8 cellular contexts compared by ENCODE assay signal in the genomic region with DNA sequence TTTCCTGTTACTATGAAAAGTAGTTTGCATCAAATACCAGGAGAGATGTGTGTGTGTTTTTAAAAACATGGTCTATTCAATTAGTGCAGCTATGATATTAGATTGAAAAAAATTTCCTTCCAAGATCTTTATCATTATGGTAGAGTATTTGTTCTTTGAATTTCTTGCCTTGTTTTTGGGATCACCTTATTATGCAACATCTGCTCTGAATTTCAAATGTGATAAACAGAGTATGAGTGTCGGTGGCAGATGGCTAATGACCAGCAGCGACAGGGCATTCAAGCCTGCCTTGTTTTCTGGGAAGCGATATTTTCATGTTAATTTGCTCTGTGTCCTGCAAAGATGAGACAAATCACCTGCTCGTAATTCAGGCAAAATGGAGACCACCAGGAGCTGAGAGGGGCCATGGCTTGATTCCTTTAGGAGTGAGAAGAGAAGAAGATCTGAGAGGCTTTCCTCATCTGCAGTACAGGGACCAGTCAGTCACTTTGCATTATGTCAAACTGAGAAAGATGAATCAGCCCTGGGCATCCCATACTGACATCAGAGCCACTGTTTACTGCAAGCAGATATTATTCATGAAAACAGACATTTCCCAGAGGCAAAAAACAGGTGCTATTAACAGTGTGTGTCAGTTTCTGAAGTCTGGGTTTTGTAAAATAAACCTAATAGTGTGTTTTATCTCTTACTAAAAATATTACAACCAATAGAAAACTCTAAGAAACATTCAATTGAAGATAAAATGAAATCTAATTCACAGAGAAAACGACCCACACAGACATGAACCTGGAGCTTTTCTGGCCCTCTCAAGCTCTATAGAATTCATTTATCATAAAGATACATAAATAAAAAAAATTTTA.
DNase-seq lines count a peak whose midpoint lies in the region; ATAC-seq and TF ChIP-seq lines count a peak whose summit lies in the region.

No MANE protein-coding gene starts in this region.

- no peaks in the 10 kb centered on the region for H3K27me3 ChIP-seq in smooth muscle cell (ENCODE audit: low read depth)
- no peaks in the 10 kb centered on the region for H3K27me3 ChIP-seq in upper lobe of left lung

- no peak overlapping the region for H3K4me2 ChIP-seq in smooth muscle cell

- TF ChIP-seq EP300 in upper lobe of left lung (IDR thresholded peaks at IDR 0.05): no peak

- H3K9me3 ChIP-seq in smooth muscle cell (replicated peaks; ENCODE audit: low read depth): no peaks in the 10 kb centered on the region
- H3K9me3 ChIP-seq in upper lobe of left lung: no peaks in the 10 kb centered on the region

- peaks cover 72% of the 10 kb centered on the region for H4K20me1 ChIP-seq in smooth muscle cell (ENCODE audit: low read depth)

- H2AFZ ChIP-seq in smooth muscle cell (ENCODE audit: low read depth): no peak overlapping the region

- H3K4me3 ChIP-seq in smooth muscle cell (no peak overlapping the region), upper lobe of left lung (no peak overlapping the region)

- peaks cover 76% of the 10 kb centered on the region for H3K79me2 ChIP-seq in smooth muscle cell (ENCODE audit: low read depth)

- H3K4me1 Mint-ChIP-seq in HFFc6 (ENCODE audit: low read depth): peaks cover 81% of the 10 kb centered on the region
- H3K4me1 Mint-ChIP-seq in brain: peaks cover 63% of the 10 kb centered on the region

- H3F3A ChIP-seq in smooth muscle cell (ENCODE audit: low read depth): peaks cover 25% of the 10 kb centered on the region

- ATAC-seq in upper lobe of left lung (ENCODE audit: low FRiP score in 2 of 2): no peak

- peak overlapping the region; percentile 99 for H3K27ac Mint-ChIP-seq in HFFc6
- H3K27ac Mint-ChIP-seq in brain: peak overlapping the region; percentile 91 to 96 (median 95)

- peaks cover 32% of the 10 kb centered on the region for H3K36me3 Mint-ChIP-seq in HFFc6 (ENCODE audit: low read depth)
- peaks cover 10% of the 10 kb centered on the region for H3K36me3 Mint-ChIP-seq in brain

- 59% methylated on average over 5 of the region's 5 CpGs for WGBS in smooth muscle cell (ENCODE audit: low lambda C conversion rate)
- WGBS in upper lobe of left lung, 2 donors: 78% methylated on average over 5 of the region's 5 CpGs

- TF ChIP-seq POLR2A in upper lobe of left lung (IDR thresholded peaks at IDR 0.05): no peak

- DNase-seq in DMS53 (lab: John Stamatoyannopoulos, UW) (peak; percentile 54), DMS53 treated with DMSO at 0.1 percent for 48 hours (lab: John Stamatoyannopoulos, UW; ENCODE audit: unreplicated experiment) (no peak), HFFc6 (peak; percentile 36), NCI-H2171 treated with DMSO at 0.1 percent for 48 hours (lab: John Stamatoyannopoulos, UW) (peak; percentile 85), smooth muscle cell (lab: John Stamatoyannopoulos, UW; ENCODE audit: unreplicated experiment) (no peak), upper lobe of left lung (no peak), ureter (ENCODE audit: low spot score) (no peak)

- H3K4me3 Mint-ChIP-seq in HFFc6 (peak overlapping the region; percentile 83), brain (peak overlapping the region; percentile 58 to 82 (median 73))

- H3K9ac ChIP-seq in smooth muscle cell (ENCODE audit: low read depth): no peak overlapping the region

- H3K27ac ChIP-seq in smooth muscle cell (ENCODE audit: low read depth) (peak overlapping the region; percentile 89), upper lobe of left lung (no peak overlapping the region)

- no peak for TF ChIP-seq CTCF in HFFc6 (IDR thresholded peaks at IDR 0.05)
- TF ChIP-seq CTCF in brain (conservative IDR thresholded peaks at IDR 0.05): no peak
- no peak for TF ChIP-seq CTCF in smooth muscle cell (IDR thresholded peaks at IDR 0.05; ENCODE audit: borderline replicate concordance, insufficient read depth, poor library complexity, severe bottlenecking)
- TF ChIP-seq CTCF in upper lobe of left lung (IDR thresholded peaks at IDR 0.05): no peak

- H3K27me3 Mint-ChIP-seq in HFFc6 (ENCODE audit: insufficient read depth) (peaks cover 2% of the 10 kb centered on the region; the same call in 1 of the 2 replicates), brain (no peaks in the 10 kb centered on the region)

- H3K4me1 ChIP-seq in smooth muscle cell (ENCODE audit: low read depth) (peaks cover 31% of the 10 kb centered on the region), upper lobe of left lung (peaks cover 0 to 24% (median 7%) of the 10 kb centered on the region in 4 donors)

- H3K9me3 Mint-ChIP-seq in HFFc6 (no peaks in the 10 kb centered on the region), brain (no peaks in the 10 kb centered on the region)

- H3K36me3 ChIP-seq in smooth muscle cell (ENCODE audit: low read depth): peaks cover 8% of the 10 kb centered on the region
- H3K36me3 ChIP-seq in upper lobe of left lung: no peaks in the 10 kb centered on the region

Comparison
In these comparisons a context has a peak if more than half of its experiments do, and no peak if none do; other contexts are left out.
1. DNase-seq: peak in DMS53 (single experiment), HFFc6 (single experiment) and NCI-H2171 treated with DMSO at 0.1 percent for 48 hours (single experiment); none in DMS53 treated with DMSO at 0.1 percent for 48 hours (single experiment), smooth muscle cell (single experiment), upper lobe of left lung (0 of 2) and ureter (single experiment).